In genomic region chr12:19430988-19431387, GRCh38 we compare ENCODE assay signal across 15 cellular contexts. TPM values are rescaled to one million over a fixed set of nuclear protein-coding genes. Genes with fewer than 3 reads are reported as not detected.
DNase-seq lines count a peak whose midpoint lies in the region; ATAC-seq and TF ChIP-seq lines count a peak whose summit lies in the region.
"Had no signal": no experiment of that assay in that cellular context is flagged by ENCODE, and none has a peak within 500 bp of the region (broad histone marks: within the 10 kb centered on the region; RNA-seq: fewer than 3 reads in every experiment).

No MANE protein-coding gene starts in this region.

- H2BK5ac ChIP-seq in trophoblast cell (ENCODE audit: low read depth, low read length, poor library complexity) = no peak overlapping the region

- H3K4me2 ChIP-seq in trophoblast cell (ENCODE audit: low read length) (no peak overlapping the region), neural progenitor cell (no peak overlapping the region)

- no peak overlapping the region for H2BK120ac ChIP-seq in trophoblast cell (ENCODE audit: insufficient read depth, low read length, poor library complexity)

- no peak overlapping the region for H3K23ac ChIP-seq in trophoblast cell (ENCODE audit: low read length)

- no peak overlapping the region for H3K9ac ChIP-seq in trophoblast cell (ENCODE audit: low read length)
- H3K9ac ChIP-seq in neural progenitor cell = no peak overlapping the region

- peak overlapping the region; percentile 54 for H2BK12ac ChIP-seq in trophoblast cell (ENCODE audit: low read length)

- H3K4ac ChIP-seq in trophoblast cell (ENCODE audit: low read depth, low read length) = no peak overlapping the region

- H4K91ac ChIP-seq in trophoblast cell (ENCODE audit: low read depth, low read length) = peak overlapping the region; percentile 43

- H3K4me1 Mint-ChIP-seq in activated T-cell treated with anti-CD3 and anti-CD28 coated beads, Interleukin-2, amount 50 U/mL, for 24 hours (ENCODE audit: low read depth) = peaks cover 37% of the 10 kb centered on the region
- H3K4me1 Mint-ChIP-seq in neural progenitor cell = peaks cover 7% of the 10 kb centered on the region

- no peak overlapping the region for H3K4me3 Mint-ChIP-seq in activated T-cell treated with anti-CD3 and anti-CD28 coated beads, Interleukin-2, amount 50 U/mL, for 24 hours
- no peak overlapping the region for H3K4me3 Mint-ChIP-seq in neural progenitor cell

- H3K9me3 Mint-ChIP-seq in activated T-cell treated with anti-CD3 and anti-CD28 coated beads, Interleukin-2, amount 50 U/mL, for 24 hours = no peaks in the 10 kb centered on the region
- H3K9me3 Mint-ChIP-seq in neural progenitor cell = peaks cover 7% of the 10 kb centered on the region

- H3F3A ChIP-seq in neural progenitor cell (ENCODE audit: low read depth) = no peaks in the 10 kb centered on the region

- no peak overlapping the region for H3K18ac ChIP-seq in trophoblast cell (ENCODE audit: low read length)

- H3K27ac ChIP-seq in RWPE2 (ENCODE audit: poor library complexity, severe bottlenecking) = peak overlapping the region; percentile 70
- peak overlapping the region; percentile 32 for H3K27ac ChIP-seq in trophoblast cell (ENCODE audit: low read depth, low read length)
- no peak overlapping the region for H3K27ac ChIP-seq in neural progenitor cell
- H3K27ac ChIP-seq in SJCRH30 = no peak overlapping the region

- H3K79me1 ChIP-seq in trophoblast cell (ENCODE audit: low read length) = peaks cover 13% of the 10 kb centered on the region

- H2AK5ac ChIP-seq in trophoblast cell (ENCODE audit: low read length) = no peak overlapping the region

- H3K4me3 ChIP-seq in RWPE2 (ENCODE audit: severe bottlenecking) (no peak overlapping the region), choroid plexus epithelial cell (ENCODE audit: low read depth, low read length) (no peak overlapping the region), trophoblast cell (ENCODE audit: low read depth, low read length) (no peak overlapping the region), neural progenitor cell (no peak overlapping the region), SJCRH30 (no peak overlapping the region)
- H3K4me3 ChIP-seq: ascending aorta had no signal

- no peak for TF ChIP-seq CTCF in RWPE2 (IDR thresholded peaks at IDR 0.05; ENCODE audit: poor library complexity, severe bottlenecking)
- TF ChIP-seq CTCF in choroid plexus epithelial cell (conservative IDR thresholded peaks at IDR 0.05; ENCODE audit: low read depth, low read length) = no peak
- no peak for TF ChIP-seq CTCF in neural progenitor cell (IDR thresholded peaks at IDR 0.05)

- peak overlapping the region; percentile 100 for H3K27ac Mint-ChIP-seq in activated T-cell treated with anti-CD3 and anti-CD28 coated beads, Interleukin-2, amount 50 U/mL, for 24 hours
- H3K27ac Mint-ChIP-seq in neural progenitor cell = no peak overlapping the region

- H4K12ac ChIP-seq in trophoblast cell (ENCODE audit: low read depth, low read length) = no peak overlapping the region

- H3K36me3 ChIP-seq in RWPE2 (ENCODE audit: low read depth) = no peaks in the 10 kb centered on the region
- H3K36me3 ChIP-seq in trophoblast cell (ENCODE audit: control insufficient read depth in 1 of 2, insufficient read depth in 2 of 2, low read length in 2 of 2) = no peaks in the 10 kb centered on the region
- H3K36me3 ChIP-seq in neural progenitor cell = no peaks in the 10 kb centered on the region
- H3K36me3 ChIP-seq in SJCRH30 = no peaks in the 10 kb centered on the region
- H3K36me3 ChIP-seq: ascending aorta had no signal

- no peaks in the 10 kb centered on the region for H3K27me3 Mint-ChIP-seq in activated T-cell treated with anti-CD3 and anti-CD28 coated beads, Interleukin-2, amount 50 U/mL, for 24 hours
- peaks cover 5% of the 10 kb centered on the region for H3K27me3 Mint-ChIP-seq in neural progenitor cell (ENCODE audit: insufficient read depth, low read depth)

- no peak for ATAC-seq in RWPE2 (ENCODE audit: low read depth)
- ATAC-seq: Right ventricle myocardium inferior had no signal

- H3K27me3 ChIP-seq in RWPE2 (ENCODE audit: insufficient read depth, poor library complexity, severe bottlenecking) = no peaks in the 10 kb centered on the region
- H3K27me3 ChIP-seq in trophoblast cell (ENCODE audit: insufficient read depth, low read length) = no peaks in the 10 kb centered on the region
- H3K27me3 ChIP-seq in neural progenitor cell = no peaks in the 10 kb centered on the region
- no peaks in the 10 kb centered on the region for H3K27me3 ChIP-seq in SJCRH30
- H3K27me3 ChIP-seq: ascending aorta had no signal

- H3K36me3 Mint-ChIP-seq in activated T-cell treated with anti-CD3 and anti-CD28 coated beads, Interleukin-2, amount 50 U/mL, for 24 hours (ENCODE audit: low read depth) = no peaks in the 10 kb centered on the region
- H3K36me3 Mint-ChIP-seq in neural progenitor cell = peaks cover 2% of the 10 kb centered on the region

- no peaks in the 10 kb centered on the region for H3K79me2 ChIP-seq in trophoblast cell (ENCODE audit: control insufficient read depth, insufficient read depth, low read length, poor library complexity)
- no peaks in the 10 kb centered on the region for H3K79me2 ChIP-seq in neural progenitor cell (ENCODE audit: low read depth)

- no peaks in the 10 kb centered on the region for H3K9me3 ChIP-seq in RWPE2 (ENCODE audit: severe bottlenecking)
- H3K9me3 ChIP-seq in trophoblast cell (ENCODE audit: insufficient read depth, low read depth, low read length) = no peaks in the 10 kb centered on the region
- H3K9me3 ChIP-seq in neural progenitor cell (ENCODE audit: low read depth) = no peaks in the 10 kb centered on the region
- peaks cover 5% of the 10 kb centered on the region; the same call in 1 of the 2 replicates for H3K9me3 ChIP-seq in SJCRH30 (replicated peaks)
- H3K9me3 ChIP-seq: ascending aorta had no signal

- no peaks in the 10 kb centered on the region for H4K20me1 ChIP-seq in neural progenitor cell (ENCODE audit: low read depth)

- no peak overlapping the region for H3K14ac ChIP-seq in trophoblast cell (ENCODE audit: low read length)

- H2AFZ ChIP-seq in trophoblast cell (ENCODE audit: insufficient read depth, low read length, poor library complexity) (no peak overlapping the region), neural progenitor cell (replicated peaks) (no peak overlapping the region)

- DNase-seq in activated T-cell treated with anti-CD3 and anti-CD28 coated beads, Interleukin-2, amount 50 U/mL, for 24 hours = no peak
- DNase-seq in activated T-cell treated with anti-CD3 and anti-CD28 coated beads, Interleukin-2, amount 50 U/mL, for 48 hours = no peak
- DNase-seq in RWPE2 (ENCODE audit: low spot score) (no peak), choroid plexus epithelial cell (ENCODE audit: low read depth) (peak; percentile 55), trophoblast cell (peak in 1 of 2 donors; percentile 52), neural progenitor cell (ENCODE audit: low spot score) (no peak), SJCRH30 (no peak)
- no peak for DNase-seq in NK-92 treated with Interleukin-12 subunit alpha and Interleukin-12 subunit beta, amount 100 ng/mL, for 24 hours (lab: John Stamatoyannopoulos, UW)
- DNase-seq: activated CD8-positive, alpha-beta memory T cell treated with anti-CD3 and anti-CD28 coated beads, Interleukin-2, amount 50 U/mL, for 4 hours; effector CD8-positive, alpha-beta T cell; kidney; NCI-H526 treated with DMSO at 0.1 percent for 48 hours; stimulated activated CD4-positive, alpha-beta T cell treated with anti-CD3 and anti-CD28 coated beads, Interleukin-1b, Interleukin-23, amount 100 ng/mL, for 48 hours had no signal

- H3K4me1 ChIP-seq in RWPE2 (ENCODE audit: insufficient read depth, poor library complexity, severe bottlenecking) (peaks cover 13% of the 10 kb centered on the region), trophoblast cell (ENCODE audit: control insufficient read depth in 1 of 2, insufficient read depth in 2 of 2, low read length in 2 of 2) (peaks cover 10 to 16% of the 10 kb centered on the region in 2 experiments), neural progenitor cell (peaks cover 4% of the 10 kb centered on the region), SJCRH30 (peaks cover 15% of the 10 kb centered on the region)

- no peak overlapping the region for H4K8ac ChIP-seq in trophoblast cell (ENCODE audit: low read depth, low read length)

RNA-seq across cellular contexts. Expression of gene AEBP2, which starts 8.3 kb away (rescaled TPM):
- polyA plus RNA-seq in trophoblast cell (2013) = 66.3 and 67.4 TPM in 2 replicates
- total RNA-seq in neural progenitor cell (ENCODE audit: low replicate concordance) = 22.6 and 34.0 TPM in 2 replicates
- total RNA-seq in SJCRH30 (2014; rRNA removed; shearing (Covaris generic)) = 27.6 and 29.7 TPM in 2 replicates

Comparison
In these comparisons a context has a peak if more than half of its experiments do, and no peak if none do; other contexts are left out.
1. H3K27ac ChIP-seq: peak in RWPE2 (single experiment) and trophoblast cell (single experiment); none in neural progenitor cell (single experiment) and SJCRH30 (single experiment).